ENCODE assay signal across 18 cellular contexts in the genomic region with DNA sequence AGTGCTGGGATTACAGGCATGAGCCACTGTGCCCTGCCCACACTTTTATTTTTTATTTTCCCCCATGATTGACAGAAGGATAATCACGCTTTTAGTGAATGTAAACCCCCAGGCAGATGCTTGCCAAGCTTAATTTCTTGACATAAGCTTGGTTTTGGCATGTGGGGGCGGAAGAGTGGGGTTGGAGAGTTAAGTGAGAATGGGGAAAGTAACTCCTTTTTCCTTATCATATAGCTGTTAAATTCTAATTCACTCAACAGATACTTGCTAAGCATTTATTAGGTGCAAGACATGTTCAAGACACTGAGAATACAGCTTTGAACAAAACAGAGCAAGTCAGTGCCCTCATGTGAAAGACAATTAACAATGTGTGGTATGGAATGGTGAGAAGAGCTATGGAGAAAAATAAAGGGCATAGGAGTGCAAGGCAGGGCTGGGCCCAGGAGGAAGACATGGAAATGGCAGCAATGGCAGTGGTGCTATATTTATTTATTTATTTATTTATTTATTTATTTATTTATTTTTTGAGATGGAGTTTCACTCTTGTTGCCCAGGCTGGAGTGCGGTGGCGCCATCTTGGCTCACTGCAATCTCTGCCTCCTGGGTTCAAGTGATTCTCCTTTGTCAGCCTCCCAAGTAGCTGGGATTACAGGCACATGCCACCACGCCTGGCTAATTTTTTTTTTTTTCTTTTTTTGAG. TPM values are rescaled to one million over a fixed set of nuclear protein-coding genes. Genes with fewer than 3 reads are reported as not detected.
"Had no signal": no experiment of that assay in that cellular context is flagged by ENCODE, and none has a peak within 500 bp of the region (broad histone marks: within the 10 kb centered on the region; RNA-seq: fewer than 3 reads in every experiment).

No MANE protein-coding gene starts in this region.

- H3K4me1 ChIP-seq: uterus had no signal

- H3K27me3 Mint-ChIP-seq: activated CD8-positive, alpha-beta memory T cell treated with anti-CD3 and anti-CD28 coated beads, Interleukin-2, amount 10 ng/mL, durations not matched to agents 7 days and 5 days; activated T-cell treated with anti-CD3 and anti-CD28 coated beads, Interleukin-2, amount 50 U/mL, for 24 hours had no signal

- ATAC-seq: activated CD8-positive, alpha-beta memory T cell treated with anti-CD3 and anti-CD28 coated beads, Interleukin-2, amount 10 ng/mL, durations not matched to agents 7 days and 5 days; esophagus mucosa; left colon had no signal

- H3K27ac Mint-ChIP-seq: activated CD8-positive, alpha-beta memory T cell treated with anti-CD3 and anti-CD28 coated beads, Interleukin-2, amount 10 ng/mL, durations not matched to agents 7 days and 5 days; activated T-cell treated with anti-CD3 and anti-CD28 coated beads, Interleukin-2, amount 50 U/mL, for 24 hours had no signal

- H3K27ac ChIP-seq: ovary, thyroid gland, uterus had no signal

- DNase-seq: activated CD4-positive, alpha-beta T cell treated with anti-CD3 and anti-CD28 coated beads for 1 hour; activated CD4-positive, alpha-beta T cell treated with anti-CD3 and anti-CD28 coated beads, Interleukin-2, amount 50 U/mL, for 4 hours; activated CD8-positive, alpha-beta memory T cell treated with anti-CD3 and anti-CD28 coated beads, Interleukin-2, amount 10 ng/mL, durations not matched to agents 7 days and 5 days; activated effector memory CD4-positive, alpha-beta T cell treated with anti-CD3 and anti-CD28 coated beads, Interleukin-2, amount 50 U/mL, for 16 hours; activated T-cell treated with anti-CD3 and anti-CD28 coated beads, Interleukin-2, amount 50 U/mL, for 24 hours; left colon; ovary; sigmoid colon; spleen; thyroid gland; uterus had no signal

- H3K27me3 ChIP-seq: ovary, sigmoid colon, spleen, thyroid gland, uterus had no signal

- H3K4me3 ChIP-seq: ovary, sigmoid colon, thyroid gland, uterus had no signal

- H3K9me3 ChIP-seq: ovary, sigmoid colon, spleen, thyroid gland, uterus had no signal

- H3K9me3 Mint-ChIP-seq: activated T-cell treated with anti-CD3 and anti-CD28 coated beads, Interleukin-2, amount 50 U/mL, for 24 hours; neural crest cell had no signal

- H3K36me3 ChIP-seq: ovary, sigmoid colon, spleen, thyroid gland, uterus had no signal

RNA-seq across cellular contexts. Expression of a gene that starts 18.2 kb away (rescaled TPM):
- total RNA-seq: activated CD8-positive, alpha-beta memory T cell treated with anti-CD3 and anti-CD28 coated beads, Interleukin-2, amount 10 ng/mL, durations not matched to agents 7 days and 5 days; bronchial epithelial cell; cerebellum; lung microvascular endothelial cell; neural crest cell; pulmonary artery endothelial cell; sigmoid colon; spleen; T-helper 1 cell treated with Interleukin-12 subunit alpha and Interleukin-12 subunit beta and Interleukin-4 antibody, amounts not matched to agents 30 ng/mL and 1 ng/mL, for 36 hours; thyroid gland had no signal
- polyA plus RNA-seq: spleen had no signal
